Comparison of ENCODE assay signal across 9 cellular contexts in the genomic region with DNA sequence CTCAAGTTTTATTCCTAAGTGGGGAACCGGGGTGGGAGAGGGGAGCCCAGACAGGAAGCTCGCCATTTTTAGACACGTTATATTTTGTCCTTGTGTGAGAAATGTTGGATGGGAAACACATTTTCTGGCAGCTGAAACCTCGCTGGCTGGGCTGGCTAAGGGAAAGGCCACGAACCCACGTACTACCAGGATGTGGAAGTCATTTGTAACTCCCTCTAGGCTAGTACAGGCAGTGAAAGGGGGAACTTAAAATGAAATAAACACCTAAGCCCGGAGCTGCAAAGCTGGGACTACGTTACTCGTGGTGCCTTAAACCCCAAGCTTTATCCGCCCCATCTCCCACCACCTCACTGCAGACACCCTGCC. TPM values are rescaled to one million over a fixed set of nuclear protein-coding genes. Genes with fewer than 3 reads are reported as not detected.
DNase-seq lines count a peak whose midpoint lies in the region; ATAC-seq and TF ChIP-seq lines count a peak whose summit lies in the region.
"Had no signal": no experiment of that assay in that cellular context is flagged by ENCODE, and none has a peak within 500 bp of the region (broad histone marks: within the 10 kb centered on the region; RNA-seq: fewer than 3 reads in every experiment).

No MANE protein-coding gene starts in this region.

- BruUV-seq in HCT116 (replicated peaks; lab: Mats Ljungman, UMichigan) = TSS peak; percentile 15

- H3K4me1 ChIP-seq in HCT116 (ENCODE audit: control insufficient read depth in 1 of 2, insufficient read depth in 2 of 2, low read length in 2 of 2) (peaks cover 8 to 32% of the 10 kb centered on the region in 2 experiments; a peak in 3 of 4 replicates), adipocyte (ENCODE audit: control insufficient read depth, insufficient read depth, low read length) (peaks cover 9% of the 10 kb centered on the region), iPS-20b (ENCODE audit: insufficient read depth, low read length) (peaks cover 23% of the 10 kb centered on the region), skeletal muscle tissue (ENCODE audit: control insufficient read depth in 3 of 3, insufficient read depth in 3 of 3, low read length in 3 of 3) (peaks cover 7 to 8% (median 8%) of the 10 kb centered on the region in 3 donors)

- H2AFZ ChIP-seq in HCT116 (ENCODE audit: low read depth, low read length, poor library complexity, severe bottlenecking) = peak overlapping the region; percentile 1

- H3K9me3 ChIP-seq in HCT116 (ENCODE audit: control insufficient read depth in 1 of 2, insufficient read depth in 1 of 2, low read depth in 1 of 2, low read length in 2 of 2) = no peaks in the 10 kb centered on the region
- no peaks in the 10 kb centered on the region for H3K9me3 ChIP-seq in adipocyte (ENCODE audit: control insufficient read depth, low read length)
- H3K9me3 ChIP-seq in iPS-20b (ENCODE audit: insufficient read depth, low read depth, low read length) = no peaks in the 10 kb centered on the region
- no peaks in the 10 kb centered on the region for H3K9me3 ChIP-seq in skeletal muscle tissue (ENCODE audit: control insufficient read depth in 3 of 3, low read length in 3 of 3)

- H3K27me3 ChIP-seq in HCT116 (ENCODE audit: insufficient read depth, low read length) (no peaks in the 10 kb centered on the region), adipocyte (replicated peaks; ENCODE audit: control insufficient read depth, insufficient read depth, low read length) (peaks cover 48% of the 10 kb centered on the region), iPS-20b (ENCODE audit: insufficient read depth, low read length) (peaks cover 66% of the 10 kb centered on the region), skeletal muscle tissue (ENCODE audit: control insufficient read depth in 3 of 3, insufficient read depth in 3 of 3, low read length in 3 of 3) (peaks cover 43 to 46% (median 44%) of the 10 kb centered on the region in 3 donors)

- H3K27ac ChIP-seq in HCT116 (ENCODE audit: low read depth, low read length) (peak overlapping the region; percentile 41; the same call in 1 of the 2 replicates), iPS-20b (ENCODE audit: low read length) (no peak overlapping the region), skeletal muscle tissue (ENCODE audit: low read depth, low read length) (no peak overlapping the region)
- H3K27ac ChIP-seq: HL-60 had no signal

- TF ChIP-seq RAD21 in HCT116 (IDR thresholded peaks at IDR 0.05; ENCODE audit: low read depth) = no peak

- ATAC-seq in HCT116 = no peak
- no peak for ATAC-seq in GM21737 (IDR thresholded peaks at IDR 0.05; ENCODE audit: unreplicated experiment)

- intact Hi-C loops in HCT116 (cut with micrococcal nuclease) = loop anchor here (5.0 to 10.0 kb wide), 2 partner anchors 261 to 293 kb away; partner anchors contain the start of gene FCHO2

- H3K9ac ChIP-seq in HCT116 (ENCODE audit: low read length) = peak overlapping the region; percentile 68
- H3K9ac ChIP-seq in adipocyte (ENCODE audit: low read length) = peak overlapping the region; percentile 25
- peak overlapping the region; percentile 36; the same call in 1 of the 2 replicates for H3K9ac ChIP-seq in iPS-20b (ENCODE audit: low read depth, low read length)
- H3K9ac ChIP-seq in skeletal muscle tissue (ENCODE audit: low read depth in 1 of 3, low read length in 3 of 3) = peak overlapping the region in 1 of 3 donors; percentile 66

- DNase-seq in HCT116 (ENCODE audit: low read depth, low spot score) (no peak), adipocyte (ENCODE audit: low read depth) (no peak), DMS79 treated with DMSO at 0.1 percent for 48 hours (lab: John Stamatoyannopoulos, UW) (no peak), T-helper 2 cell (no peak), medulla oblongata (ENCODE audit: extremely low spot score) (no peak)

- no peaks in the 10 kb centered on the region for H3K36me3 ChIP-seq in HCT116 (ENCODE audit: control insufficient read depth in 1 of 2, insufficient read depth in 2 of 2, low read length in 2 of 2)
- no peaks in the 10 kb centered on the region for H3K36me3 ChIP-seq in adipocyte (ENCODE audit: control insufficient read depth, insufficient read depth, low read length, severe bottlenecking)
- H3K36me3 ChIP-seq in iPS-20b (ENCODE audit: insufficient read depth, low read depth, low read length) = no peaks in the 10 kb centered on the region
- H3K36me3 ChIP-seq in skeletal muscle tissue (ENCODE audit: control insufficient read depth in 3 of 3, insufficient read depth in 3 of 3, low read length in 3 of 3) = no peaks in the 10 kb centered on the region

- peak overlapping the region; percentile 82 for H3K4me2 ChIP-seq in HCT116 (ENCODE audit: low read length)

- CTCF ChIA-PET in HCT116 (lab: Charles Lee) = interaction anchor here (0.7 to 5.1 kb wide), 21 partner anchors 8 to 604 kb away, joined by 3 to 71 read pairs (median 6); partner anchors contain the start of gene FOXD1

- H3K9me2 ChIP-seq in HCT116 (ENCODE audit: insufficient read depth) = no peaks in the 10 kb centered on the region

- no peak for TF ChIP-seq POLR2A in HCT116 (IDR thresholded peaks at IDR 0.05; ENCODE audit: borderline replicate concordance, extremely low read depth, insufficient read depth, insufficient read length)

- no peak for TF ChIP-seq CTCF in HCT116 (IDR thresholded peaks at IDR 0.05 in 2 of 3, conservative IDR thresholded peaks at IDR 0.05 in 1 of 3; ENCODE audit: borderline replicate concordance in 1 of 3, insufficient read depth in 1 of 3, low read depth in 2 of 3, low read length in 2 of 3)

- H3K79me2 ChIP-seq in HCT116 (ENCODE audit: insufficient read depth, low read length) = no peaks in the 10 kb centered on the region

- RAD21 ChIA-PET in HCT116 (lab: Charles Lee; ENCODE audit: low non-redundant PET in 1 of 2, low total read pairs in 2 of 2, uncharacterized antibody in 2 of 2, unreplicated experiment in 2 of 2) = interaction anchor here (1.2 to 1.7 kb wide), 2 partner anchors 76 to 236 kb away, joined by 3 to 9 read pairs; no protein-coding TSS in a partner anchor

- H3K4me3 ChIP-seq in HCT116 (replicated peaks in 1 of 2; ENCODE audit: low read depth in 1 of 2, low read length in 2 of 2) (peak overlapping the region; percentile 30 to 53), adipocyte (ENCODE audit: low read length) (peak overlapping the region; percentile 66), iPS-20b (ENCODE audit: low read length) (peak overlapping the region; percentile 74), skeletal muscle tissue (ENCODE audit: low read length in 3 of 3) (peak overlapping the region; percentile 16 to 69 (median 57))

- H4K20me1 ChIP-seq in HCT116 (ENCODE audit: insufficient read depth) = no peaks in the 10 kb centered on the region

- POLR2A ChIA-PET in HCT116 (lab: Charles Lee) = interaction anchor here (0.5 to 1.3 kb wide), 3 partner anchors 232 to 236 kb away, joined by 3 to 8 read pairs (median 4); partner anchors contain the start of gene FOXD1

TF ChIP-seq in HCT116, 20 proteins besides CTCF, POLR2A, EP300 and RAD21:
- no peak for TF ChIP-seq ZFX (IDR thresholded peaks at IDR 0.05)
- TF ChIP-seq EGR1 (IDR thresholded peaks at IDR 0.05; ENCODE audit: low read depth) = no peak
- no peak for TF ChIP-seq EZH2phosphoT487 (IDR thresholded peaks at IDR 0.05; ENCODE audit: borderline replicate concordance)
- no peak for TF ChIP-seq SRF (IDR thresholded peaks at IDR 0.05; ENCODE audit: low read depth)

RNA-seq across cellular contexts. Expression of gene TMEM174, which starts 42.5 kb away (rescaled TPM):
- total RNA-seq in HCT116 (2021; ENCODE audit: unreplicated experiment) (not detected), skeletal muscle tissue (not detected)
- polyA plus RNA-seq in HCT116 (2012) = not detected in 2 replicates
